In the genomic region with DNA sequence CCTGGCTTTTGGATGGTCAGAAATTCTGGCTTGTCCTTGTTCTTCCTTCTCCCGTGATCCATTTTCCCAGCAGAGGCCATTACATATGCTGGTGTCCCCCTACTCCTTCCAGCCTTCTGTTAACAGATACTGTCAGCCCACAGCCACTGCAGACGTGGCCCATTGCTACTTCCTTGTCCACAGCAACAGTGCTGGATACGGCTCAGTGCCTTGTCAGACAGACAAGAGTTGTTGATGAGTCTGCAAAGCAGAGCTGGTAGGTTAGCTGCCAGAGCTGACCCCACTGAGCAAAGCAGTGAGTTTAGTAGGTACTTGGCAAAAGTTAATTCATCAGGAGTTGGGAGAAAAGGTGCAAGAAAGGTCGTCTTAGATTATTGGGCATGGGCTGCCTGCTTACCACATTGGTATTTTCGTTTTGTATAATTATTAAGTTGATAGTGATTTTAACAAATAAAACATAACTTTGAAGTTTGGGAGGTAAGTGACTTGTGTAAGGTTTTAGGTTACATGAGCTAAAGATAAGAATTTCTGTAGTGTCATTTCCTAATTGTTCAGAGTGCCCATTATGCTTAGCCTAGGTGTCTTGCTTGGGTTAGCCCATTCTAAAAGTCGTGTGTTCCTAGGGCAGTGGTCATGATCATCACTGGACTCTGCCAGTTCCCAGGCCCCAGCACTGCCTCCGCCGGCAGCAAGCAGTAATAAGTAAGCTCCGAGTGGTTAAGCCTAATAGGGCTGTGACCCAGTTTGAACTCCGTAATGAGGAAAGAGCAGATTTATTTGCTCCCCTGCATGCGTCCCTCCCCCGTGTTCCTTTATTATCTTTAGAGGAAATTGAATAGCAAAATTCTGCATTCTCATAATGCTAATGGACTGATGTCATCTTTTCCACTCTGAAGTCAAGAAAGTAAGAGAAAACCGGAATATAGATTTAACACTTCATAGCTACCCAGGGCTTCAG, we compare ENCODE assay signal across 8 cellular contexts.
DNase-seq lines count a peak whose midpoint lies in the region; TF ChIP-seq lines count a peak whose summit lies in the region.

No MANE protein-coding gene starts in this region.

- no peak overlapping the region for H2BK12ac ChIP-seq in neuronal stem cell (ENCODE audit: low read length)

- H3K9ac ChIP-seq in neuronal stem cell (ENCODE audit: low read depth, low read length, poor library complexity), result no peak overlapping the region

- no peak overlapping the region for H3K23ac ChIP-seq in neuronal stem cell (ENCODE audit: low read depth, low read length, poor library complexity)

- H3K36me3 ChIP-seq in neuronal stem cell (replicated peaks in 1 of 2; ENCODE audit: control insufficient read depth in 2 of 2, insufficient read depth in 2 of 2, low read length in 2 of 2), result peaks cover 0 to 25% of the 10 kb centered on the region in 2 donors

- no peak overlapping the region for H4K91ac ChIP-seq in neuronal stem cell (ENCODE audit: low read depth, low read length, poor library complexity)

- H3K27me3 Mint-ChIP-seq in Calu3 (ENCODE audit: unreplicated experiment), result no peaks in the 10 kb centered on the region
- H3K27me3 Mint-ChIP-seq in activated CD4-positive, alpha-beta memory T cell treated with anti-CD3 and anti-CD28 coated beads, Interleukin-2, amount 10 ng/mL, durations not matched to agents 7 days and 5 days, result no peaks in the 10 kb centered on the region

- H2BK15ac ChIP-seq in neuronal stem cell (ENCODE audit: low read length), result no peak overlapping the region

- CTCF ChIA-PET in Calu3 (lab: Charles Lee), result interaction anchor here (0.6 to 1.5 kb wide), 12 partner anchors 12 to 699 kb away, joined by 3 to 5 read pairs (median 3); no protein-coding TSS in a partner anchor
- CTCF ChIA-PET in activated CD4-positive, alpha-beta memory T cell treated with anti-CD3 and anti-CD28 coated beads, Interleukin-2, amount 10 ng/mL, durations not matched to agents 7 days and 5 days (lab: Charles Lee), result interaction anchor here (1.4 kb wide), 1 partner anchor 9 kb away, joined by 3 read pairs; no protein-coding TSS in a partner anchor

- intact Hi-C loops in Calu3 (cut with micrococcal nuclease; ENCODE audit: unreplicated experiment) (no loop called here), posterior vena cava (cut with DNase I) (no loop called here)

- BruUV-seq in Calu3 (replicated peaks; lab: Mats Ljungman, UMichigan), result no TSS peak

- H3K4ac ChIP-seq in neuronal stem cell (ENCODE audit: low read length), result no peak overlapping the region

- no peaks in the 10 kb centered on the region for H3K9me3 ChIP-seq in neuronal stem cell (replicated peaks in 1 of 2; ENCODE audit: control insufficient read depth in 2 of 2, insufficient read depth in 1 of 2, low read depth in 1 of 2, low read length in 2 of 2)

- WGBS in neuronal stem cell (ENCODE audit: extremely low coverage in 2 of 2, insufficient read length in 2 of 2, insufficient replicate concordance in 1 of 2), 2 donors, result no CpG with 5 or more reads among the region's 13 CpGs

- H2BK120ac ChIP-seq in neuronal stem cell (ENCODE audit: low read depth, low read length), result no peak overlapping the region

- H2AK5ac ChIP-seq in neuronal stem cell (ENCODE audit: low read depth, low read length), result no peak overlapping the region

- DNase-seq in Calu3, result peak; percentile 80
- DNase-seq in RPMI7951 (ENCODE audit: low read depth), result peak; percentile 59
- peak; percentile 86 to 92 for DNase-seq in foreskin fibroblast
- DNase-seq in posterior vena cava (ENCODE audit: low spot score), result peak; percentile 88
- DNase-seq in putamen (ENCODE audit: low spot score), result no peak
- DNase-seq in neuronal stem cell (ENCODE audit: low spot score), result no peak
- DNase-seq in activated CD4-positive, alpha-beta memory T cell treated with anti-CD3 and anti-CD28 coated beads, Interleukin-2, amount 10 ng/mL, durations not matched to agents 7 days and 5 days, result no peak
- DNase-seq in Kasumi-1 (lab: John Stamatoyannopoulos, UW), result no peak

- H3K27ac ChIP-seq in neuronal stem cell (replicated peaks; ENCODE audit: low read length), result no peak overlapping the region

- peaks cover 12 to 29% of the 10 kb centered on the region in 2 donors for H3K4me1 ChIP-seq in neuronal stem cell (ENCODE audit: control insufficient read depth in 2 of 2, insufficient read depth in 1 of 2, low read depth in 1 of 2, low read length in 2 of 2)

- no peak overlapping the region for H3K14ac ChIP-seq in neuronal stem cell (ENCODE audit: low read length)

- peaks cover 71% of the 10 kb centered on the region for H3K4me1 Mint-ChIP-seq in Calu3 (ENCODE audit: low read depth, unreplicated experiment)
- H3K4me1 Mint-ChIP-seq in activated CD4-positive, alpha-beta memory T cell treated with anti-CD3 and anti-CD28 coated beads, Interleukin-2, amount 10 ng/mL, durations not matched to agents 7 days and 5 days, result no peaks in the 10 kb centered on the region

- H2BK5ac ChIP-seq in neuronal stem cell (ENCODE audit: low read length), result no peak overlapping the region

- no peak overlapping the region for H3K18ac ChIP-seq in neuronal stem cell (ENCODE audit: low read length)

- no peak overlapping the region for H4K8ac ChIP-seq in neuronal stem cell (ENCODE audit: low read depth, low read length)

- TF ChIP-seq CTCF in Calu3 (IDR thresholded peaks at IDR 0.05; ENCODE audit: unreplicated experiment) (no peak), foreskin fibroblast (IDR thresholded peaks at IDR 0.05; ENCODE audit: low read depth, low read length) (peak; percentile 42)

- peak overlapping the region; percentile 41 for H3K4me3 Mint-ChIP-seq in Calu3 (ENCODE audit: low read depth, unreplicated experiment)
- no peak overlapping the region for H3K4me3 Mint-ChIP-seq in activated CD4-positive, alpha-beta memory T cell treated with anti-CD3 and anti-CD28 coated beads, Interleukin-2, amount 10 ng/mL, durations not matched to agents 7 days and 5 days

- no peaks in the 10 kb centered on the region for H3K9me3 Mint-ChIP-seq in Calu3 (ENCODE audit: low read depth, unreplicated experiment)
- H3K9me3 Mint-ChIP-seq in activated CD4-positive, alpha-beta memory T cell treated with anti-CD3 and anti-CD28 coated beads, Interleukin-2, amount 10 ng/mL, durations not matched to agents 7 days and 5 days, result no peaks in the 10 kb centered on the region

- peak overlapping the region; percentile 95 for H3K27ac Mint-ChIP-seq in Calu3 (ENCODE audit: unreplicated experiment)
- no peak overlapping the region for H3K27ac Mint-ChIP-seq in activated CD4-positive, alpha-beta memory T cell treated with anti-CD3 and anti-CD28 coated beads, Interleukin-2, amount 10 ng/mL, durations not matched to agents 7 days and 5 days

- H3K79me1 ChIP-seq in neuronal stem cell (ENCODE audit: low read depth, low read length), result no peaks in the 10 kb centered on the region

- peaks cover 53% of the 10 kb centered on the region for H3K36me3 Mint-ChIP-seq in Calu3 (ENCODE audit: insufficient read depth, unreplicated experiment)
- H3K36me3 Mint-ChIP-seq in activated CD4-positive, alpha-beta memory T cell treated with anti-CD3 and anti-CD28 coated beads, Interleukin-2, amount 10 ng/mL, durations not matched to agents 7 days and 5 days (ENCODE audit: low read depth), result no peaks in the 10 kb centered on the region

- H2AFZ ChIP-seq in neuronal stem cell (ENCODE audit: low read length), result no peak overlapping the region

- H3K4me3 ChIP-seq in foreskin fibroblast (ENCODE audit: low read depth in 1 of 2, low read length in 2 of 2) (no peak overlapping the region), neuronal stem cell (ENCODE audit: low read length in 2 of 2) (no peak overlapping the region)

- no peak overlapping the region for H3K4me2 ChIP-seq in neuronal stem cell (ENCODE audit: insufficient read depth, low read length, poor library complexity, severe bottlenecking)

- H3K27me3 ChIP-seq in neuronal stem cell (ENCODE audit: control insufficient read depth in 3 of 3, insufficient read depth in 3 of 3, low read depth in 1 of 3, low read length in 3 of 3), result no peaks in the 10 kb centered on the region

- POLR2A ChIA-PET in activated CD4-positive, alpha-beta memory T cell treated with anti-CD3 and anti-CD28 coated beads, Interleukin-2, amount 10 ng/mL, durations not matched to agents 7 days and 5 days (lab: Charles Lee), result no interaction called here

Comparison
In these comparisons a context has a peak if more than half of its experiments do, and no peak if none do; other contexts are left out.
1. DNase-seq: peak in Calu3 (single experiment), RPMI7951 (single experiment), foreskin fibroblast (2 of 2) and posterior vena cava (single experiment); none in putamen (single experiment), neuronal stem cell (single experiment), activated CD4-positive, alpha-beta memory T cell treated with anti-CD3 and anti-CD28 coated beads, Interleukin-2, amount 10 ng/mL, durations not matched to agents 7 days and 5 days (single experiment) and Kasumi-1 (0 of 2).